ENCODE assay signal across 16 cellular contexts in the genomic region with DNA sequence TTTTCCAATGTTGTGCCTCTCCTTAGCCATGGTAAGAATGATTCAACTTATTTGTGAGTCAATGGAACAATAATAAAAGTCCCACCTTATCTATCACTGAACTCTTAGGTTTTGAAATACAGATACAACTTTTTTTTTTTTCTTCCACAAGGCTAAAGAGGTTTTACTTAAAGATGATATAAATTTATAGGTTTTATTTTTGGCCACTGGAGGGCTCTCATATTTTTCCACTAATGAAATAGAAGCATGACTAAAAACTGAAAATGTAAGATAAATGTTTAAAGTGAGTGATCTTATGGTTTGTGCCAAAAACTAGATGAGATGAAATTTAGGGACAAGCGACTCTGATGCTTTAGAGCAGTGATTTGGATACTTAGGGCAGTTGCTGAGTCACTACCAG.
A peak's percentile ranks its signal among the peaks of the same experiment; 100 is the strongest.
DNase-seq lines count a peak whose midpoint lies in the region; TF ChIP-seq lines count a peak whose summit lies in the region.
"Had no signal": no experiment of that assay in that cellular context is flagged by ENCODE, and none has a peak within 500 bp of the region (broad histone marks: within the 10 kb centered on the region; RNA-seq: fewer than 3 reads in every experiment).

No MANE protein-coding gene starts in this region.

- TF ChIP-seq POLR2A in esophagus muscularis mucosa (IDR thresholded peaks at IDR 0.05; ENCODE audit: low read depth): no peak

- intact Hi-C loops in esophagus muscularis mucosa (cut with DNase I): no loop called here
- intact Hi-C loops in activated CD4-positive, alpha-beta T cell treated with anti-CD3 and anti-CD28 coated beads, Interleukin-2, amount 10 ng/mL, durations not matched to agents 24 days and 14 days (cut with micrococcal nuclease): no loop called here

- H3K36me3 Mint-ChIP-seq in activated CD4-positive, alpha-beta T cell treated with anti-CD3 and anti-CD28 coated beads, Interleukin-2, amount 10 ng/mL, durations not matched to agents 24 days and 14 days (ENCODE audit: low read depth): no peaks in the 10 kb centered on the region

- TF ChIP-seq EP300 in esophagus muscularis mucosa (IDR thresholded peaks at IDR 0.05): no peak

- no peaks in the 10 kb centered on the region for H3K27me3 Mint-ChIP-seq in activated CD4-positive, alpha-beta T cell treated with anti-CD3 and anti-CD28 coated beads, Interleukin-2, amount 10 ng/mL, durations not matched to agents 24 days and 14 days

- H3K36me3 ChIP-seq in esophagus muscularis mucosa (no peaks in the 10 kb centered on the region), smooth muscle cell (ENCODE audit: low read depth) (no peaks in the 10 kb centered on the region), brain microvascular endothelial cell (replicated peaks) (no peaks in the 10 kb centered on the region)
- H3K36me3 ChIP-seq: neutrophil, tibial nerve had no signal

- H3K27ac ChIP-seq in esophagus muscularis mucosa (replicated peaks in 1 of 4): no peak overlapping the region
- no peak overlapping the region for H3K27ac ChIP-seq in smooth muscle cell (ENCODE audit: low read depth)
- H3K27ac ChIP-seq in brain microvascular endothelial cell: no peak overlapping the region
- H3K27ac ChIP-seq: neutrophil, tibial nerve had no signal

- DNase-seq in NCI-H748 treated with DMSO at 0.1 percent for 48 hours (lab: John Stamatoyannopoulos, UW) (peak; percentile 6), NCI-H748 (lab: John Stamatoyannopoulos, UW; ENCODE audit: unreplicated experiment) (no peak), OCI-M1 (lab: John Stamatoyannopoulos, UW) (peak; percentile 60), esophagus muscularis mucosa (ENCODE audit: extremely low spot score) (no peak), smooth muscle cell (lab: John Stamatoyannopoulos, UW; ENCODE audit: unreplicated experiment) (no peak), brain microvascular endothelial cell (no peak), iPS-NIHi11 (ENCODE audit: low spot score) (no peak)
- DNase-seq in activated CD4-positive, alpha-beta T cell treated with anti-CD3 and anti-CD28 coated beads, Interleukin-2, amount 10 ng/mL, durations not matched to agents 24 days and 14 days: no peak
- DNase-seq: activated CD8-positive, alpha-beta T cell treated with anti-CD3 and anti-CD28 coated beads, Interleukin-2, amount 10 ng/mL, durations not matched to agents 7 days and 5 days; activated naive CD4-positive, alpha-beta T cell; cerebellar nuclear complex; foreskin melanocyte; left colon; NCI-H1417 treated with DMSO at 0.1 percent for 48 hours had no signal

- H3K4me2 ChIP-seq in smooth muscle cell: no peak overlapping the region

- no peaks in the 10 kb centered on the region for H3K79me2 ChIP-seq in smooth muscle cell (ENCODE audit: low read depth)

- H3K4me1 ChIP-seq in esophagus muscularis mucosa (no peaks in the 10 kb centered on the region), smooth muscle cell (ENCODE audit: low read depth) (no peaks in the 10 kb centered on the region)
- H3K4me1 ChIP-seq: tibial nerve had no signal

- H3K9me3 ChIP-seq in esophagus muscularis mucosa: no peaks in the 10 kb centered on the region
- no peaks in the 10 kb centered on the region for H3K9me3 ChIP-seq in smooth muscle cell (replicated peaks; ENCODE audit: low read depth)
- H3K9me3 ChIP-seq: neutrophil, tibial nerve had no signal

- H4K20me1 ChIP-seq in smooth muscle cell (ENCODE audit: low read depth): no peaks in the 10 kb centered on the region

- no peak overlapping the region for H3K27ac Mint-ChIP-seq in activated CD4-positive, alpha-beta T cell treated with anti-CD3 and anti-CD28 coated beads, Interleukin-2, amount 10 ng/mL, durations not matched to agents 24 days and 14 days
- H3K27ac Mint-ChIP-seq: activated CD8-positive, alpha-beta T cell treated with anti-CD3 and anti-CD28 coated beads, Interleukin-2, amount 10 ng/mL, durations not matched to agents 7 days and 5 days had no signal

- H3K27me3 ChIP-seq in esophagus muscularis mucosa: no peaks in the 10 kb centered on the region
- no peaks in the 10 kb centered on the region for H3K27me3 ChIP-seq in smooth muscle cell (ENCODE audit: low read depth)
- H3K27me3 ChIP-seq in brain microvascular endothelial cell (replicated peaks): no peaks in the 10 kb centered on the region
- H3K27me3 ChIP-seq: neutrophil, tibial nerve had no signal

- peak in 2 of 3 experiments; percentile 22 to 28 for TF ChIP-seq CTCF in esophagus muscularis mucosa (IDR thresholded peaks at IDR 0.05)
- TF ChIP-seq CTCF in smooth muscle cell (IDR thresholded peaks at IDR 0.05; ENCODE audit: borderline replicate concordance, insufficient read depth, poor library complexity, severe bottlenecking): peak; percentile 31
- TF ChIP-seq CTCF in brain microvascular endothelial cell (IDR thresholded peaks at IDR 0.05; ENCODE audit: low read depth, low read length, missing control alignments): no peak

- in situ Hi-C loops in brain microvascular endothelial cell (cut with HindIII; ENCODE audit: low pct_ligation_motif_present, low sequenced_read_pairs): no loop called here

- no peaks in the 10 kb centered on the region for H3F3A ChIP-seq in smooth muscle cell (ENCODE audit: low read depth)

- H3K4me3 ChIP-seq in esophagus muscularis mucosa (no peak overlapping the region), smooth muscle cell (no peak overlapping the region), brain microvascular endothelial cell (ENCODE audit: low read depth, low read length) (no peak overlapping the region)
- H3K4me3 ChIP-seq: tibial nerve had no signal

- H3K9ac ChIP-seq in smooth muscle cell (ENCODE audit: low read depth): no peak overlapping the region

- no peaks in the 10 kb centered on the region for H3K9me3 Mint-ChIP-seq in activated CD4-positive, alpha-beta T cell treated with anti-CD3 and anti-CD28 coated beads, Interleukin-2, amount 10 ng/mL, durations not matched to agents 24 days and 14 days

- H3K4me3 Mint-ChIP-seq in activated CD4-positive, alpha-beta T cell treated with anti-CD3 and anti-CD28 coated beads, Interleukin-2, amount 10 ng/mL, durations not matched to agents 24 days and 14 days: no peak overlapping the region
- H3K4me3 Mint-ChIP-seq: activated CD8-positive, alpha-beta T cell treated with anti-CD3 and anti-CD28 coated beads, Interleukin-2, amount 10 ng/mL, durations not matched to agents 7 days and 5 days had no signal

- peak overlapping the region; percentile 26 for H2AFZ ChIP-seq in smooth muscle cell (ENCODE audit: low read depth)

- no peaks in the 10 kb centered on the region for H3K4me1 Mint-ChIP-seq in activated CD4-positive, alpha-beta T cell treated with anti-CD3 and anti-CD28 coated beads, Interleukin-2, amount 10 ng/mL, durations not matched to agents 24 days and 14 days

- 58% methylated on average over 1 of the region's 1 CpG for WGBS in esophagus muscularis mucosa
- 47% methylated on average over 1 of the region's 1 CpG for WGBS in smooth muscle cell (ENCODE audit: low lambda C conversion rate)

Comparison
In these comparisons a context has a peak if more than half of its experiments do, and no peak if none do; other contexts are left out.
1. DNase-seq: peak in NCI-H748 treated with DMSO at 0.1 percent for 48 hours (single experiment) and OCI-M1 (single experiment); none in NCI-H748 (single experiment), esophagus muscularis mucosa (single experiment), smooth muscle cell (single experiment), brain microvascular endothelial cell (single experiment), activated CD4-positive, alpha-beta T cell treated with anti-CD3 and anti-CD28 coated beads, Interleukin-2, amount 10 ng/mL, durations not matched to agents 24 days and 14 days (single experiment) and iPS-NIHi11 (single experiment).